Comparison of ENCODE assay signal across 17 cellular contexts in the genomic region with DNA sequence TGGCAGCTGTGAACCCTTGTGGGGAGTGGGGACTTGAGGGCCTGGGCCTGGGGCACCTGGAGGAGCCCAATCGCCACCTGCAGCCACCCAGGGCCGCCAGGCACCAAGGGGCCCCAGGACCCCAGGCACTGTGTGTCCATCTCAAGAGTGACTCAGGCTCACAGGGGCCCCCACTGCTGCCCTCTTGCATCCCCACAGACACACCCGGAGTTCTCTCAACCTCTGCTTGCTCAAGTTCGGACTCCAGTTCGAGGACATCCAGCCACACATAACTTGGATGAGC.
"Had no signal": no experiment of that assay in that cellular context is flagged by ENCODE, and none has a peak within 500 bp of the region (broad histone marks: within the 10 kb centered on the region; RNA-seq: fewer than 3 reads in every experiment).

No MANE protein-coding gene starts in this region.

- H3K36me3 ChIP-seq: gastroesophageal sphincter, neural progenitor cell, right lobe of liver had no signal

- H3K9me3 Mint-ChIP-seq: central memory CD8-positive, alpha-beta T cell; immature natural killer cell; mesothelial cell of epicardium; natural killer cell; neural progenitor cell had no signal

- ATAC-seq: esophagus mucosa, gastroesophageal sphincter, left colon, natural killer cell, psoas muscle, right lobe of liver had no signal

- H3K4me1 ChIP-seq: gastroesophageal sphincter, neural progenitor cell, parathyroid adenoma, psoas muscle, right lobe of liver had no signal

- H3K27ac ChIP-seq: gastroesophageal sphincter, neural progenitor cell, parathyroid adenoma, psoas muscle, right lobe of liver had no signal

- H3K4me3 ChIP-seq: gastroesophageal sphincter, neural progenitor cell, psoas muscle, right lobe of liver had no signal

- H3K4me3 Mint-ChIP-seq: central memory CD8-positive, alpha-beta T cell; immature natural killer cell; mesothelial cell of epicardium; natural killer cell; neural progenitor cell had no signal

- H3K36me3 Mint-ChIP-seq: immature natural killer cell, mesothelial cell of epicardium, natural killer cell, neural progenitor cell had no signal

- H3K4me1 Mint-ChIP-seq: central memory CD8-positive, alpha-beta T cell; immature natural killer cell; natural killer cell; neural progenitor cell had no signal

- DNase-seq: effector memory CD4-positive, alpha-beta T cell; immature natural killer cell; natural killer cell; nucleus accumbens; retina; stimulated activated CD4-positive, alpha-beta T cell treated with anti-CD3 and anti-CD28 coated beads, Interleukin-2, amount 100 ng/mL, for 24 hours; stimulated activated naive CD4-positive, alpha-beta T cell treated with Interleukin-2 at 50 U/mL for 16 hours; trophoblast cell had no signal

- H3K9ac ChIP-seq: neural progenitor cell, parathyroid adenoma had no signal

- H2AFZ ChIP-seq: neural progenitor cell, parathyroid adenoma had no signal

- H3K27ac Mint-ChIP-seq: immature natural killer cell, mesothelial cell of epicardium, natural killer cell, neural progenitor cell had no signal

- H3K4me2 ChIP-seq: neural progenitor cell had no signal

- H3K79me2 ChIP-seq: parathyroid adenoma had no signal

- H3K9me3 ChIP-seq: psoas muscle, right lobe of liver had no signal

- H3K27me3 ChIP-seq: neural progenitor cell, right lobe of liver had no signal
